1 cellular context compared by ENCODE assay signal in genomic region chr15:63948971-63949370, GRCh38.
TF ChIP-seq lines count a peak whose summit lies in the region.

No MANE protein-coding gene starts in this region.

TF ChIP-seq in H1, 55 proteins besides CTCF, POLR2A, EP300 and RAD21:
- TF ChIP-seq TAF7 (optimal IDR thresholded peaks at IDR 0.05; ENCODE audit: borderline replicate concordance, low read depth, low read length), result no peak
